Comparison of ENCODE assay signal across 17 cellular contexts in genomic region chr22:24893341-24894070, GRCh38. TPM values are rescaled to one million over a fixed set of nuclear protein-coding genes. Genes with fewer than 3 reads are reported as not detected.
A peak's percentile ranks its signal among the peaks of the same experiment; 100 is the strongest.
DNase-seq lines count a peak whose midpoint lies in the region; ATAC-seq and TF ChIP-seq lines count a peak whose summit lies in the region.
"Had no signal": no experiment of that assay in that cellular context is flagged by ENCODE, and none has a peak within 500 bp of the region (broad histone marks: within the 10 kb centered on the region; RNA-seq: fewer than 3 reads in every experiment).

No MANE protein-coding gene starts in this region.

- no peak for TF ChIP-seq POLR2A in transverse colon (IDR thresholded peaks at IDR 0.05)

- H3K36me3 Mint-ChIP-seq in T-helper 17 cell (ENCODE audit: low read depth) (peaks cover 8% of the 10 kb centered on the region), progenitor cell of endocrine pancreas (ENCODE audit: insufficient read depth) (peaks cover 1% of the 10 kb centered on the region)
- no peaks in the 10 kb centered on the region for H3K36me3 Mint-ChIP-seq in activated T-helper 2 cell treated with anti-CD3 and anti-CD28 coated beads, Interferon-gamma antibody, Interleukin-2, Interleukin-4, amounts not matched to agents 10 μg/mL and 5 μg/mL and 100 μg/mL, durations not matched to agents 14 hours and 24 hours and 36 hours (ENCODE audit: low read depth)
- H3K36me3 Mint-ChIP-seq: natural killer cell treated with Interleukin-12 subunit alpha and Interleukin-12 subunit beta and Interleukin-15 and Interleukin-18, amount 100 ng/mL, for 72 hours had no signal

- intact Hi-C loops in transverse colon (cut with DNase I; ENCODE audit: low total_unique reads), result no loop called here
- intact Hi-C loops in activated T-helper 2 cell treated with anti-CD3 and anti-CD28 coated beads, Interferon-gamma antibody, Interleukin-2, Interleukin-4, amounts not matched to agents 10 μg/mL and 5 μg/mL and 100 μg/mL, durations not matched to agents 14 hours and 24 hours and 36 hours (cut with micrococcal nuclease), result no loop called here

- H3K27ac ChIP-seq in cingulate gyrus (ENCODE audit: low read depth, low read length) (peak overlapping the region; percentile 3), transverse colon (peak overlapping the region; percentile 82 to 90 (median 88))
- H3K27ac ChIP-seq: SJSA1 had no signal

- no peaks in the 10 kb centered on the region for H3K9me3 ChIP-seq in transverse colon
- no peaks in the 10 kb centered on the region for H3K9me3 ChIP-seq in T-helper 17 cell (ENCODE audit: control insufficient read depth, low read length, poor library complexity, severe bottlenecking)
- H3K9me3 ChIP-seq: SJSA1 had no signal

- H3K27me3 ChIP-seq in transverse colon, result no peaks in the 10 kb centered on the region
- H3K27me3 ChIP-seq: SJSA1 had no signal

- ATAC-seq in T-helper 17 cell, result no peak
- ATAC-seq: activated CD8-positive, alpha-beta T cell treated with anti-CD3 and anti-CD28 coated beads, Interleukin-2, amount 10 ng/mL, durations not matched to agents 7 days and 5 days had no signal

- H3K4me3 ChIP-seq in transverse colon, result no peak overlapping the region
- H3K4me3 ChIP-seq: SJSA1 had no signal

- H3K4me3 Mint-ChIP-seq in T-helper 17 cell (no peak overlapping the region), progenitor cell of endocrine pancreas (ENCODE audit: low read depth) (no peak overlapping the region)
- no peak overlapping the region for H3K4me3 Mint-ChIP-seq in activated T-helper 2 cell treated with anti-CD3 and anti-CD28 coated beads, Interferon-gamma antibody, Interleukin-2, Interleukin-4, amounts not matched to agents 10 μg/mL and 5 μg/mL and 100 μg/mL, durations not matched to agents 14 hours and 24 hours and 36 hours (ENCODE audit: low read depth)
- H3K4me3 Mint-ChIP-seq: activated CD8-positive, alpha-beta T cell treated with anti-CD3 and anti-CD28 coated beads, Interleukin-2, amount 10 ng/mL, durations not matched to agents 7 days and 5 days; natural killer cell treated with Interleukin-12 subunit alpha and Interleukin-12 subunit beta and Interleukin-15 and Interleukin-18, amount 100 ng/mL, for 72 hours had no signal

- 86 to 100% methylated on average over 1 to 17 of the region's 20 CpGs for WGBS in transverse colon (ENCODE audit: low coverage in 1 of 2), 2 donors

- H3K27me3 Mint-ChIP-seq in T-helper 17 cell (no peaks in the 10 kb centered on the region), progenitor cell of endocrine pancreas (peaks cover 4% of the 10 kb centered on the region)
- H3K27me3 Mint-ChIP-seq in activated T-helper 2 cell treated with anti-CD3 and anti-CD28 coated beads, Interferon-gamma antibody, Interleukin-2, Interleukin-4, amounts not matched to agents 10 μg/mL and 5 μg/mL and 100 μg/mL, durations not matched to agents 14 hours and 24 hours and 36 hours (ENCODE audit: low read depth), result peaks cover 3% of the 10 kb centered on the region
- H3K27me3 Mint-ChIP-seq: natural killer cell treated with Interleukin-12 subunit alpha and Interleukin-12 subunit beta and Interleukin-15 and Interleukin-18, amount 100 ng/mL, for 72 hours had no signal

- no peak overlapping the region for H3K27ac Mint-ChIP-seq in T-helper 17 cell
- H3K27ac Mint-ChIP-seq in progenitor cell of endocrine pancreas, result no peak overlapping the region
- H3K27ac Mint-ChIP-seq in activated T-helper 2 cell treated with anti-CD3 and anti-CD28 coated beads, Interferon-gamma antibody, Interleukin-2, Interleukin-4, amounts not matched to agents 10 μg/mL and 5 μg/mL and 100 μg/mL, durations not matched to agents 14 hours and 24 hours and 36 hours, result no peak overlapping the region
- H3K27ac Mint-ChIP-seq: activated CD8-positive, alpha-beta T cell treated with anti-CD3 and anti-CD28 coated beads, Interleukin-2, amount 10 ng/mL, durations not matched to agents 7 days and 5 days; natural killer cell treated with Interleukin-12 subunit alpha and Interleukin-12 subunit beta and Interleukin-15 and Interleukin-18, amount 100 ng/mL, for 72 hours had no signal

- no peaks in the 10 kb centered on the region for H3K36me3 ChIP-seq in transverse colon
- H3K36me3 ChIP-seq: SJSA1 had no signal

- H3K4me1 ChIP-seq in transverse colon, result peaks cover 16 to 24% (median 19%) of the 10 kb centered on the region in 4 donors

- TF ChIP-seq EP300 in transverse colon (IDR thresholded peaks at IDR 0.05; ENCODE audit: low read depth), result no peak

- DNase-seq in SHP77 (lab: John Stamatoyannopoulos, UW) (peak; percentile 14 to 56), SHP77 treated with DMSO at 0.1 percent for 48 hours (lab: John Stamatoyannopoulos, UW) (no peak), mesenteric fat pad (ENCODE audit: low spot score) (peak; percentile 87), transverse colon (no peak), T-helper 17 cell (no peak), progenitor cell of endocrine pancreas (ENCODE audit: low spot score, unreplicated experiment) (no peak)
- no peak for DNase-seq in activated T-helper 2 cell treated with anti-CD3 and anti-CD28 coated beads, Interferon-gamma antibody, Interleukin-2, Interleukin-4, amounts not matched to agents 10 μg/mL and 5 μg/mL and 100 μg/mL, durations not matched to agents 14 hours and 24 hours and 36 hours (ENCODE audit: low spot score)
- DNase-seq: activated CD8-positive, alpha-beta T cell treated with anti-CD3 and anti-CD28 coated beads, Interleukin-2, amount 10 ng/mL, durations not matched to agents 7 days and 5 days; activated effector memory CD4-positive, alpha-beta T cell treated with anti-CD3 and anti-CD28 coated beads, Interleukin-2, amount 50 U/mL, for 16 hours; stimulated activated naive CD4-positive, alpha-beta T cell treated with Interleukin-2 at 50 U/mL for 16 hours had no signal

- H3K4me1 Mint-ChIP-seq in T-helper 17 cell (no peaks in the 10 kb centered on the region), progenitor cell of endocrine pancreas (ENCODE audit: low read depth) (peaks cover 15% of the 10 kb centered on the region)
- no peaks in the 10 kb centered on the region for H3K4me1 Mint-ChIP-seq in activated T-helper 2 cell treated with anti-CD3 and anti-CD28 coated beads, Interferon-gamma antibody, Interleukin-2, Interleukin-4, amounts not matched to agents 10 μg/mL and 5 μg/mL and 100 μg/mL, durations not matched to agents 14 hours and 24 hours and 36 hours (ENCODE audit: low read depth)

- in situ Hi-C loops in transverse colon (cut with MboI; ENCODE audit: low pct_ligation_motif_present in 1 of 4, low pct_unique_long_range_greater_than_20kb in 1 of 4, low sequenced_read_pairs in 3 of 4), result no loop called here

- H3K9me3 Mint-ChIP-seq in progenitor cell of endocrine pancreas (ENCODE audit: low read depth), result no peaks in the 10 kb centered on the region
- H3K9me3 Mint-ChIP-seq in activated T-helper 2 cell treated with anti-CD3 and anti-CD28 coated beads, Interferon-gamma antibody, Interleukin-2, Interleukin-4, amounts not matched to agents 10 μg/mL and 5 μg/mL and 100 μg/mL, durations not matched to agents 14 hours and 24 hours and 36 hours, result no peaks in the 10 kb centered on the region
- H3K9me3 Mint-ChIP-seq: natural killer cell treated with Interleukin-12 subunit alpha and Interleukin-12 subunit beta and Interleukin-15 and Interleukin-18, amount 100 ng/mL, for 72 hours had no signal

- TF ChIP-seq CTCF in transverse colon (IDR thresholded peaks at IDR 0.05) (no peak), progenitor cell of endocrine pancreas (IDR thresholded peaks at IDR 0.05; ENCODE audit: unreplicated experiment) (no peak)

RNA-seq across cellular contexts. Expression of gene LHFPL7, which starts 53.0 kb away (rescaled TPM):
- total RNA-seq in mesenteric fat pad (not detected), transverse colon (not detected), T-helper 17 cell (not detected), progenitor cell of endocrine pancreas (not detected in 2 replicates)
- not detected in 2 replicates for total RNA-seq in activated T-helper 2 cell treated with anti-CD3 and anti-CD28 coated beads, Interferon-gamma antibody, Interleukin-2, Interleukin-4, amounts not matched to agents 10 μg/mL and 5 μg/mL and 100 μg/mL, durations not matched to agents 14 hours and 24 hours and 36 hours
- total RNA-seq: A673; activated CD8-positive, alpha-beta T cell treated with anti-CD3 and anti-CD28 coated beads, Interleukin-2, amount 10 ng/mL, durations not matched to agents 7 days and 5 days; glomerular endothelial cell; H4; natural killer cell treated with Interleukin-12 subunit alpha and Interleukin-12 subunit beta and Interleukin-15 and Interleukin-18, amount 100 ng/mL, for 72 hours; sciatic nerve had no signal

RNA-seq across cellular contexts. Expression of gene KIAA1671, which starts 59.0 kb away (rescaled TPM):
- 14.9 TPM for total RNA-seq in mesenteric fat pad
- total RNA-seq in transverse colon, result 100 to 1,000 TPM in 3 of 4 donors, 10 to 100 TPM in 1; 83.1 to 162 (median 105) TPM
- total RNA-seq in T-helper 17 cell, result 1 to 10 TPM; 1.4 to 3.2 TPM
- total RNA-seq in progenitor cell of endocrine pancreas, result 57.1 and 62.1 TPM in 2 replicates
- 10.5 TPM in 2 replicates for total RNA-seq in activated T-helper 2 cell treated with anti-CD3 and anti-CD28 coated beads, Interferon-gamma antibody, Interleukin-2, Interleukin-4, amounts not matched to agents 10 μg/mL and 5 μg/mL and 100 μg/mL, durations not matched to agents 14 hours and 24 hours and 36 hours

Comparison
In these comparisons a context has a peak if more than half of its experiments do, and no peak if none do; other contexts are left out.
1. DNase-seq: peak in SHP77 (2 of 2) and mesenteric fat pad (single experiment); none in SHP77 treated with DMSO at 0.1 percent for 48 hours (single experiment), transverse colon (single experiment), T-helper 17 cell (0 of 3), progenitor cell of endocrine pancreas (single experiment) and activated T-helper 2 cell treated with anti-CD3 and anti-CD28 coated beads, Interferon-gamma antibody, Interleukin-2, Interleukin-4, amounts not matched to agents 10 μg/mL and 5 μg/mL and 100 μg/mL, durations not matched to agents 14 hours and 24 hours and 36 hours (single experiment).